Comparison of ENCODE assay signal across 1 cellular context in genomic region chr11:849951-850776, GRCh38.
TF ChIP-seq lines count a peak whose summit lies in the region.

No MANE protein-coding gene starts in this region.

TF ChIP-seq in GM23338, 12 proteins besides CTCF, POLR2A, EP300 and RAD21 (continued from another document):
- no peak for TF ChIP-seq ZNF462 (CRISPR knock-in tag; IDR thresholded peaks at IDR 0.05)
- TF ChIP-seq JUNB (IDR thresholded peaks at IDR 0.05; ENCODE audit: unreplicated experiment): no peak
- no peak for TF ChIP-seq ZNF331 (CRISPR knock-in tag; IDR thresholded peaks at IDR 0.05; ENCODE audit: low read depth)
- TF ChIP-seq REST (IDR thresholded peaks at IDR 0.05; ENCODE audit: unreplicated experiment): no peak
- no peak for TF ChIP-seq ETS1 (IDR thresholded peaks at IDR 0.05)
- no peak for TF ChIP-seq EZH2 (IDR thresholded peaks at IDR 0.05; ENCODE audit: low read depth, unreplicated experiment)
- TF ChIP-seq CREB1 (CRISPR knock-in tag; IDR thresholded peaks at IDR 0.05; ENCODE audit: low read depth): no peak
- no peak; the same call in 1 of the 2 replicates for TF ChIP-seq POLR2AphosphoS5 (IDR thresholded peaks at IDR 0.05; ENCODE audit: low read depth)
- TF ChIP-seq STAT1 (IDR thresholded peaks at IDR 0.05; ENCODE audit: unreplicated experiment): no peak
TF ChIP-seq in GM23338: peak in this region for 0.
